In genomic region chr3:120708408-120708807, GRCh38 we compare ENCODE assay signal across 17 cellular contexts. TPM values are rescaled to one million over a fixed set of nuclear protein-coding genes. Genes with fewer than 3 reads are reported as not detected.
DNase-seq lines count a peak whose midpoint lies in the region; ATAC-seq, FAIRE-seq and TF ChIP-seq lines count a peak whose summit lies in the region.
"Had no signal": no experiment of that assay in that cellular context is flagged by ENCODE, and none has a peak within 500 bp of the region (broad histone marks: within the 10 kb centered on the region; RNA-seq: fewer than 3 reads in every experiment).

No MANE protein-coding gene starts in this region.

- DNase-seq in GM12891 (ENCODE audit: insufficient read length, low spot score), result no peak
- no peak for DNase-seq in hippocampal formation (lab: John Stamatoyannopoulos, UW)
- no peak for DNase-seq in cerebellar cortex (ENCODE audit: low spot score)
- DNase-seq in Peyer's patch, result no peak
- no peak for DNase-seq in AG20443 (ENCODE audit: low spot score)
- DNase-seq: activated effector memory CD4-positive, alpha-beta T cell treated with anti-CD3 and anti-CD28 coated beads, Interleukin-2, amount 50 U/mL, for 16 hours; anterior cingulate cortex; HFFc6; MV-4-11; NCI-H2171 had no signal

- TF ChIP-seq CTCF in Peyer's patch (IDR thresholded peaks at IDR 0.05), result no peak

- TF ChIP-seq POLR2A in GM12891 (IDR thresholded peaks at IDR 0.05; ENCODE audit: low read depth, low read length) (no peak), Peyer's patch (IDR thresholded peaks at IDR 0.05) (no peak)

- no peaks in the 10 kb centered on the region for H3K27me3 ChIP-seq in Peyer's patch
- H3K27me3 ChIP-seq: esophagus muscularis mucosa had no signal

- H3K4me1 ChIP-seq in Peyer's patch, result no peaks in the 10 kb centered on the region
- H3K4me1 ChIP-seq: esophagus muscularis mucosa had no signal

- no peak overlapping the region for H3K4me3 ChIP-seq in Peyer's patch
- H3K4me3 ChIP-seq: esophagus muscularis mucosa, thoracic aorta had no signal

- peak; percentile 60 for ATAC-seq in GM19324 (IDR thresholded peaks at IDR 0.05; ENCODE audit: low FRiP score, unreplicated experiment)
- ATAC-seq in HG02798 (IDR thresholded peaks at IDR 0.05; ENCODE audit: poor library complexity, unreplicated experiment), result peak; percentile 70
- peak; percentile 61 for ATAC-seq in HG03521 (IDR thresholded peaks at IDR 0.05; ENCODE audit: unreplicated experiment)

- peaks cover 0 to 18% (median 0%) of the 10 kb centered on the region in 3 donors for H3K36me3 ChIP-seq in Peyer's patch
- H3K36me3 ChIP-seq: thoracic aorta had no signal

- no peaks in the 10 kb centered on the region for H3K9me3 ChIP-seq in Peyer's patch
- H3K9me3 ChIP-seq: thoracic aorta had no signal

- H3K27ac ChIP-seq in Peyer's patch, result no peak overlapping the region
- H3K27ac ChIP-seq: esophagus muscularis mucosa, thoracic aorta had no signal

- FAIRE-seq in GM12891 (lab: Jason Lieb, UNC), result no peak
- FAIRE-seq: TTC549 had no signal

TF ChIP-seq in GM12891, 5 proteins besides CTCF, POLR2A, EP300 and RAD21:
- TF ChIP-seq SPI1 (IDR thresholded peaks at IDR 0.05; ENCODE audit: low read depth, low read length) (peak; percentile 67), POLR2AphosphoS5 (IDR thresholded peaks at IDR 0.05; ENCODE audit: low read depth, low read length) (no peak)

RNA-seq across cellular contexts. Expression of gene HGD, which starts 26.4 kb away (rescaled TPM):
- polyA plus RNA-seq in GM12891 (2012; ENCODE audit: low read depth, missing spikeins), result 0.09 TPM
- 100 to 1,000 TPM in 2 of 4 donors, 10 to 100 TPM in 2; 14.9 to 140 (median 99.8) TPM for total RNA-seq in Peyer's patch
- total RNA-seq: SK-MEL-5 had no signal

RNA-seq across cellular contexts. Expression of gene RABL3, which starts 33.9 kb away (rescaled TPM):
- 17.2 TPM for polyA plus RNA-seq in GM12891 (2012; ENCODE audit: low read depth, missing spikeins)
- 10 to 100 TPM; 11.4 to 35.5 (median 14.9) TPM for total RNA-seq in Peyer's patch

RNA-seq across cellular contexts. Expression of gene GTF2E1, which starts 34.1 kb away (rescaled TPM):
- polyA plus RNA-seq in GM12891 (2012; ENCODE audit: low read depth, missing spikeins), result 9.3 TPM
- 10 to 100 TPM in 2 of 4 donors, 1 to 10 TPM in 2; 5.4 to 32.2 (median 11.5) TPM for total RNA-seq in Peyer's patch
